ENCODE assay signal across 14 cellular contexts in genomic region chr2:150234787-150235512, GRCh38.
DNase-seq lines count a peak whose midpoint lies in the region; ATAC-seq and TF ChIP-seq lines count a peak whose summit lies in the region.
"Had no signal": no experiment of that assay in that cellular context is flagged by ENCODE, and none has a peak within 500 bp of the region (broad histone marks: within the 10 kb centered on the region; RNA-seq: fewer than 3 reads in every experiment).

No MANE protein-coding gene starts in this region.

- H3K4me3 Mint-ChIP-seq in activated CD8-positive, alpha-beta memory T cell treated with anti-CD3 and anti-CD28 coated beads, Interleukin-2, amount 10 ng/mL, durations not matched to agents 7 days and 5 days: no peak overlapping the region
- H3K4me3 Mint-ChIP-seq: endodermal cell; T-helper 1 cell treated with Interleukin-12 subunit alpha and Interleukin-12 subunit beta and Interleukin-4 antibody, amounts not matched to agents 30 μg/mL and 1 μg/mL, for 36 hours had no signal

- peak; percentile 88 for DNase-seq in AG09309 (ENCODE audit: low read depth)
- DNase-seq in MG63: peak; percentile 61
- peak; percentile 38 for DNase-seq in brain microvascular endothelial cell
- no peak for DNase-seq in left colon
- no peak for DNase-seq in activated CD8-positive, alpha-beta memory T cell treated with anti-CD3 and anti-CD28 coated beads, Interleukin-2, amount 10 ng/mL, durations not matched to agents 7 days and 5 days
- DNase-seq in islet precursor cell: no peak
- DNase-seq: activated T-cell treated with anti-CD3 and anti-CD28 coated beads, Interleukin-2, amount 50 U/mL, for 48 hours; Caco-2; endodermal cell; stimulated activated CD4-positive, alpha-beta T cell treated with anti-CD3 and anti-CD28 coated beads, Interleukin-2, amount 100 ng/mL, for 24 hours; upper lobe of right lung had no signal

- no peak overlapping the region for H3K27ac ChIP-seq in brain microvascular endothelial cell
- H3K27ac ChIP-seq: upper lobe of right lung had no signal

- H3K36me3 Mint-ChIP-seq in activated CD8-positive, alpha-beta memory T cell treated with anti-CD3 and anti-CD28 coated beads, Interleukin-2, amount 10 ng/mL, durations not matched to agents 7 days and 5 days: no peaks in the 10 kb centered on the region

- H3K4me3 ChIP-seq in AG09309 (ENCODE audit: control insufficient read depth, low read depth, low read length): peak overlapping the region; percentile 13
- H3K4me3 ChIP-seq in MG63: peak overlapping the region; percentile 22
- no peak overlapping the region for H3K4me3 ChIP-seq in brain microvascular endothelial cell (ENCODE audit: low read depth, low read length)
- H3K4me3 ChIP-seq: upper lobe of right lung had no signal

- H3K36me3 ChIP-seq in MG63: no peaks in the 10 kb centered on the region
- H3K36me3 ChIP-seq in brain microvascular endothelial cell (replicated peaks): no peaks in the 10 kb centered on the region
- H3K36me3 ChIP-seq: upper lobe of right lung had no signal

- H3K4me1 Mint-ChIP-seq in activated CD8-positive, alpha-beta memory T cell treated with anti-CD3 and anti-CD28 coated beads, Interleukin-2, amount 10 ng/mL, durations not matched to agents 7 days and 5 days: no peaks in the 10 kb centered on the region
- H3K4me1 Mint-ChIP-seq: endodermal cell had no signal

- no peak overlapping the region for H3K27ac Mint-ChIP-seq in activated CD8-positive, alpha-beta memory T cell treated with anti-CD3 and anti-CD28 coated beads, Interleukin-2, amount 10 ng/mL, durations not matched to agents 7 days and 5 days
- H3K27ac Mint-ChIP-seq: endodermal cell; T-helper 1 cell treated with Interleukin-12 subunit alpha and Interleukin-12 subunit beta and Interleukin-4 antibody, amounts not matched to agents 30 μg/mL and 1 μg/mL, for 36 hours had no signal

- CTCF ChIA-PET in activated CD8-positive, alpha-beta memory T cell treated with anti-CD3 and anti-CD28 coated beads, Interleukin-2, amount 10 ng/mL, durations not matched to agents 7 days and 5 days (lab: Charles Lee): no interaction called here

- H3K27me3 ChIP-seq in MG63 (no peaks in the 10 kb centered on the region), brain microvascular endothelial cell (replicated peaks) (no peaks in the 10 kb centered on the region)
- H3K27me3 ChIP-seq: upper lobe of right lung had no signal

- H3K27me3 Mint-ChIP-seq in activated CD8-positive, alpha-beta memory T cell treated with anti-CD3 and anti-CD28 coated beads, Interleukin-2, amount 10 ng/mL, durations not matched to agents 7 days and 5 days: no peaks in the 10 kb centered on the region

- in situ Hi-C loops in brain microvascular endothelial cell (cut with HindIII; ENCODE audit: low pct_ligation_motif_present, low sequenced_read_pairs): no loop called here

- intact Hi-C loops in left colon (cut with DNase I, micrococcal nuclease): no loop called here

- ATAC-seq in left colon (peak; percentile 94), HG02840 (IDR thresholded peaks at IDR 0.05; ENCODE audit: low FRiP score, unreplicated experiment) (no peak), GM19463 (IDR thresholded peaks at IDR 0.05; ENCODE audit: unreplicated experiment) (no peak)
- no peak for ATAC-seq in activated CD8-positive, alpha-beta memory T cell treated with anti-CD3 and anti-CD28 coated beads, Interleukin-2, amount 10 ng/mL, durations not matched to agents 7 days and 5 days
- ATAC-seq: upper lobe of right lung had no signal

- H3K9me3 ChIP-seq in MG63: 0 out of 2 replicates have a peak, but pooled peaks cover 3% of the 10 kb centered on the region
- H3K9me3 ChIP-seq: Caco-2, upper lobe of right lung had no signal

- no peaks in the 10 kb centered on the region for H3K9me3 Mint-ChIP-seq in activated CD8-positive, alpha-beta memory T cell treated with anti-CD3 and anti-CD28 coated beads, Interleukin-2, amount 10 ng/mL, durations not matched to agents 7 days and 5 days (ENCODE audit: low read depth)
- H3K9me3 Mint-ChIP-seq: endodermal cell; T-helper 1 cell treated with Interleukin-12 subunit alpha and Interleukin-12 subunit beta and Interleukin-4 antibody, amounts not matched to agents 30 μg/mL and 1 μg/mL, for 36 hours had no signal

- TF ChIP-seq CTCF in AG09309 (IDR thresholded peaks at IDR 0.05; ENCODE audit: control insufficient read depth, insufficient read depth, low read depth, low read length, missing control alignments): no peak
- no peak for TF ChIP-seq CTCF in brain microvascular endothelial cell (IDR thresholded peaks at IDR 0.05; ENCODE audit: low read depth, low read length, missing control alignments)

Comparison
In these comparisons a context has a peak if more than half of its experiments do, and no peak if none do; other contexts are left out.
1. DNase-seq: peak in AG09309 (single experiment), MG63 (single experiment) and brain microvascular endothelial cell (single experiment); none in left colon (0 of 2), activated CD8-positive, alpha-beta memory T cell treated with anti-CD3 and anti-CD28 coated beads, Interleukin-2, amount 10 ng/mL, durations not matched to agents 7 days and 5 days (single experiment) and islet precursor cell (single experiment).